Comparison of ENCODE assay signal across 9 cellular contexts in genomic region chr6:156699017-156699421, GRCh38.
DNase-seq lines count a peak whose midpoint lies in the region; ATAC-seq and TF ChIP-seq lines count a peak whose summit lies in the region.
"Had no signal": no experiment of that assay in that cellular context is flagged by ENCODE, and none has a peak within 500 bp of the region (broad histone marks: within the 10 kb centered on the region; RNA-seq: fewer than 3 reads in every experiment).

No MANE protein-coding gene starts in this region.

- TF ChIP-seq POLR2A in body of pancreas (IDR thresholded peaks at IDR 0.05): no peak

- 49% methylated on average over 5 of the region's 5 CpGs for WGBS in smooth muscle cell (ENCODE audit: low lambda C conversion rate)
- 82 to 87% methylated on average over 5 of the region's 5 CpGs for WGBS in body of pancreas, 2 donors

- H4K20me1 ChIP-seq in SU-DHL-6 (ENCODE audit: low read depth, low read length): no peaks in the 10 kb centered on the region
- H4K20me1 ChIP-seq in smooth muscle cell (ENCODE audit: low read depth): no peaks in the 10 kb centered on the region

- H2AFZ ChIP-seq in SU-DHL-6 (ENCODE audit: low read depth, low read length, severe bottlenecking) (no peak overlapping the region), smooth muscle cell (ENCODE audit: low read depth) (no peak overlapping the region)

- peaks cover 14% of the 10 kb centered on the region for H3F3A ChIP-seq in SU-DHL-6 (ENCODE audit: insufficient read depth)
- H3F3A ChIP-seq in smooth muscle cell (ENCODE audit: low read depth): peaks cover 4% of the 10 kb centered on the region

- H3K4me2 ChIP-seq in SU-DHL-6 (ENCODE audit: low read depth, low read length, poor library complexity, severe bottlenecking): peak overlapping the region; percentile 63
- H3K4me2 ChIP-seq in smooth muscle cell: no peak overlapping the region

- ATAC-seq in GM19463 (IDR thresholded peaks at IDR 0.05; ENCODE audit: unreplicated experiment) (peak; percentile 45), HG03097 (IDR thresholded peaks at IDR 0.05; ENCODE audit: low FRiP score, unreplicated experiment) (peak; percentile 36), body of pancreas (no peak)

- H3K27ac ChIP-seq in SU-DHL-6 (ENCODE audit: low read depth, low read length): peak overlapping the region; percentile 88; the same call in 1 of the 2 replicates
- H3K27ac ChIP-seq in smooth muscle cell (ENCODE audit: low read depth): peak overlapping the region; percentile 9
- H3K27ac ChIP-seq in body of pancreas: no peak overlapping the region
- H3K27ac ChIP-seq: cardiac muscle cell had no signal

- H3K4me1 ChIP-seq in smooth muscle cell (ENCODE audit: low read depth): peaks cover 13% of the 10 kb centered on the region
- H3K4me1 ChIP-seq in body of pancreas: peaks cover 46% of the 10 kb centered on the region

- no peaks in the 10 kb centered on the region for H3K9me3 ChIP-seq in SU-DHL-6 (ENCODE audit: insufficient read depth, low read length)
- H3K9me3 ChIP-seq in smooth muscle cell (replicated peaks; ENCODE audit: low read depth): no peaks in the 10 kb centered on the region
- no peaks in the 10 kb centered on the region for H3K9me3 ChIP-seq in body of pancreas

- TF ChIP-seq CTCF in SU-DHL-6 (IDR thresholded peaks at IDR 0.05; ENCODE audit: insufficient read depth, low read length, poor library complexity, severe bottlenecking) (no peak), smooth muscle cell (IDR thresholded peaks at IDR 0.05; ENCODE audit: borderline replicate concordance, insufficient read depth, poor library complexity, severe bottlenecking) (no peak), body of pancreas (IDR thresholded peaks at IDR 0.05) (no peak)

- no peak for DNase-seq in smooth muscle cell (lab: John Stamatoyannopoulos, UW; ENCODE audit: unreplicated experiment)
- no peak for DNase-seq in NOMO-1 treated with DMSO at 0.1 percent for 48 hours (lab: John Stamatoyannopoulos, UW; ENCODE audit: unreplicated experiment)
- no peak for DNase-seq in body of pancreas
- DNase-seq in stimulated activated naive CD4-positive, alpha-beta T cell treated with Interleukin-2 at 50 U/mL for 16 hours (lab: John Stamatoyannopoulos, UW): no peak
- DNase-seq: NCI-H187 had no signal

- H3K36me3 ChIP-seq in SU-DHL-6 (ENCODE audit: low read length): no peaks in the 10 kb centered on the region
- no peaks in the 10 kb centered on the region for H3K36me3 ChIP-seq in smooth muscle cell (ENCODE audit: low read depth)
- H3K36me3 ChIP-seq in body of pancreas (replicated peaks in 1 of 2; ENCODE audit: insufficient read depth in 1 of 2, low read depth in 2 of 2): no peaks in the 10 kb centered on the region
- H3K36me3 ChIP-seq: cardiac muscle cell had no signal

- H3K79me2 ChIP-seq in SU-DHL-6 (ENCODE audit: insufficient read depth, low read length) (no peaks in the 10 kb centered on the region), smooth muscle cell (ENCODE audit: low read depth) (no peaks in the 10 kb centered on the region)

- H3K4me3 ChIP-seq in SU-DHL-6 (ENCODE audit: insufficient read depth, low read length, poor library complexity, severe bottlenecking) (peak overlapping the region; percentile 9), smooth muscle cell (no peak overlapping the region), body of pancreas (no peak overlapping the region)
- H3K4me3 ChIP-seq: cardiac muscle cell had no signal

- H3K27me3 ChIP-seq in SU-DHL-6 (ENCODE audit: low read length) (no peaks in the 10 kb centered on the region), smooth muscle cell (ENCODE audit: low read depth) (no peaks in the 10 kb centered on the region), body of pancreas (no peaks in the 10 kb centered on the region)
- H3K27me3 ChIP-seq: cardiac muscle cell had no signal

- no peaks in the 10 kb centered on the region for H3K9me2 ChIP-seq in SU-DHL-6 (replicated peaks; ENCODE audit: insufficient read depth, low read length)

- H3K9ac ChIP-seq in SU-DHL-6 (ENCODE audit: low read length) (no peak overlapping the region), smooth muscle cell (ENCODE audit: low read depth) (no peak overlapping the region)

- intact Hi-C loops in body of pancreas (cut with DNase I): no loop called here

Comparison
In these comparisons a context has a peak if more than half of its experiments do, and no peak if none do; other contexts are left out.
1. H3K27ac ChIP-seq: peak in SU-DHL-6 (single experiment) and smooth muscle cell (single experiment); none in body of pancreas (0 of 4).